ENCODE assay signal across 1 cellular context in genomic region chrX:119693032-119693995, GRCh38.
TF ChIP-seq lines count a peak whose summit lies in the region.

TSS of gene SEPTIN6 (minus strand) at chrX:119693168. CDS start at chrX:119693105, 63 bp downstream.

TF ChIP-seq in K562, 482 proteins besides CTCF, POLR2A, EP300 and RAD21 (continued from another document and continues in another):
- 0 out of 4 replicates have a peak, but pooled peaks of 1 of the 2 experiments have one; percentile 12 for TF ChIP-seq ZNF639 (CRISPR knock-in tag; conservative IDR thresholded peaks at IDR 0.05 in 1 of 2, IDR thresholded peaks at IDR 0.05 in 1 of 2)
- TF ChIP-seq CREB1 (IDR thresholded peaks at IDR 0.05), result peak; percentile 45; the same call in 1 of the 2 replicates
- TF ChIP-seq CREB1 (CRISPR knock-in tag; IDR thresholded peaks at IDR 0.05), result peak; percentile 72; the same call in 1 of the 2 replicates
- TF ChIP-seq KLF1 (tag; IDR thresholded peaks at IDR 0.05), result 0 out of 2 replicates have a peak, but pooled peaks have one; percentile 41
- TF ChIP-seq VEZF1 (CRISPR knock-in tag; IDR thresholded peaks at IDR 0.05), result peak; percentile 93
- TF ChIP-seq TRIM24 (IDR thresholded peaks at IDR 0.05), result peak in 1 of 2 experiments; percentile 34; a peak in 1 of 4 replicates
- TF ChIP-seq TAF9B (IDR thresholded peaks at IDR 0.05; ENCODE audit: partially characterized antibody), result peak; percentile 58
- peak; percentile 50; the same call in 1 of the 2 replicates for TF ChIP-seq NCOA1 (IDR thresholded peaks at IDR 0.05; ENCODE audit: low read depth)
- peak; percentile 46; the same call in 1 of the 2 replicates for TF ChIP-seq ATF3 (IDR thresholded peaks at IDR 0.05)
- TF ChIP-seq ATF3 (CRISPR knock-in tag; conservative IDR thresholded peaks at IDR 0.05), result no peak
- 0 out of 2 replicates have a peak, but pooled peaks have one; percentile 35 for TF ChIP-seq MYC (IDR thresholded peaks at IDR 0.05; ENCODE audit: low read depth, low read length)
- TF ChIP-seq MYC (CRISPR knock-in tag; IDR thresholded peaks at IDR 0.05; ENCODE audit: borderline replicate concordance, low read depth), result no peak
- TF ChIP-seq MXI1 (IDR thresholded peaks at IDR 0.05; ENCODE audit: low read depth, low read length), result no peak
- TF ChIP-seq HDAC2 (IDR thresholded peaks at IDR 0.05), result peak; percentile 31; the same call in 1 of the 2 replicates
- TF ChIP-seq NEUROD1 (IDR thresholded peaks at IDR 0.05; ENCODE audit: borderline replicate concordance, low read depth, low read length, partially characterized antibody), result peak; percentile 39
- TF ChIP-seq BCLAF1 (IDR thresholded peaks at IDR 0.05; ENCODE audit: borderline replicate concordance in 1 of 2, control insufficient read depth in 1 of 2, low read depth in 2 of 2, low read length in 1 of 2), result peak in 1 of 2 experiments; percentile 91; a peak in 2 of 4 replicates
- TF ChIP-seq ZBTB33 (CRISPR knock-in tag; IDR thresholded peaks at IDR 0.05), result no peak
- no peak for TF ChIP-seq ZNF217 (CRISPR knock-in tag; IDR thresholded peaks at IDR 0.05)
- TF ChIP-seq SP1 (CRISPR knock-in tag; IDR thresholded peaks at IDR 0.05), result peak; percentile 66; the same call in 1 of the 2 replicates
- peak; percentile 19 for TF ChIP-seq ZFP36 (IDR thresholded peaks at IDR 0.05; ENCODE audit: low read depth, low read length, partially characterized antibody)
- TF ChIP-seq GABPB1 (CRISPR knock-in tag; IDR thresholded peaks at IDR 0.05), result peak; percentile 67
- TF ChIP-seq ZBTB7A (IDR thresholded peaks at IDR 0.05; ENCODE audit: borderline replicate concordance, control insufficient read depth, low read depth, low read length), result peak; percentile 77; the same call in 1 of the 2 replicates
- peak; percentile 86 for TF ChIP-seq KDM5B (IDR thresholded peaks at IDR 0.05; ENCODE audit: insufficient replicate concordance, low read depth, low read length)
- peak; percentile 78; the same call in 1 of the 2 replicates for TF ChIP-seq TAF7 (tag; IDR thresholded peaks at IDR 0.05)
- peak; percentile 94 for TF ChIP-seq POLR2G (IDR thresholded peaks at IDR 0.05; ENCODE audit: low read depth, low read length)
- TF ChIP-seq GABPA (tag; conservative IDR thresholded peaks at IDR 0.05; ENCODE audit: low read depth), result peak; percentile 60
- peak; percentile 68 for TF ChIP-seq EGR1 (conservative IDR thresholded peaks at IDR 0.05)
- TF ChIP-seq RREB1 (CRISPR knock-in tag; IDR thresholded peaks at IDR 0.05), result no peak
- no peak for TF ChIP-seq ETV5 (CRISPR knock-in tag; IDR thresholded peaks at IDR 0.05; ENCODE audit: low read depth)
- peak in 1 of 3 experiments; percentile 66; a peak in 1 of 6 replicates for TF ChIP-seq ZBTB11 (CRISPR knock-in tag; IDR thresholded peaks at IDR 0.05)
- TF ChIP-seq MTA1 (IDR thresholded peaks at IDR 0.05; ENCODE audit: borderline replicate concordance), result 0 out of 2 replicates have a peak, but pooled peaks have one; percentile 23
- 0 out of 2 replicates have a peak, but pooled peaks have one; percentile 29 for TF ChIP-seq GTF2A2 (tag; IDR thresholded peaks at IDR 0.05)
- peak; percentile 18; the same call in 1 of the 2 replicates for TF ChIP-seq NFIC (IDR thresholded peaks at IDR 0.05)
- TF ChIP-seq EP400 (IDR thresholded peaks at IDR 0.05), result peak; percentile 62
- peak; percentile 74 for TF ChIP-seq ASH1L (IDR thresholded peaks at IDR 0.05; ENCODE audit: borderline replicate concordance, low read depth, partially characterized antibody)
- TF ChIP-seq TAF1 (IDR thresholded peaks at IDR 0.05; ENCODE audit: control insufficient read depth, extremely low read depth, insufficient read depth, low read length, severe bottlenecking), result peak; percentile 85
- no peak for TF ChIP-seq SNIP1 (IDR thresholded peaks at IDR 0.05; ENCODE audit: low read depth)
- TF ChIP-seq ARID1B (IDR thresholded peaks at IDR 0.05), result peak; percentile 36; the same call in 1 of the 2 replicates
- 0 out of 4 replicates have a peak, but pooled peaks of 1 of the 2 experiments have one; percentile 40 for TF ChIP-seq ARNT (IDR thresholded peaks at IDR 0.05)
- TF ChIP-seq ZBTB2 (IDR thresholded peaks at IDR 0.05), result no peak
- peak; percentile 99 for TF ChIP-seq ATF7 (IDR thresholded peaks at IDR 0.05)
- no peak for TF ChIP-seq ZNF143 (CRISPR knock-in tag; IDR thresholded peaks at IDR 0.05)
- no peak for TF ChIP-seq NFE2 (IDR thresholded peaks at IDR 0.05; ENCODE audit: low read depth)
- TF ChIP-seq RBM25 (IDR thresholded peaks at IDR 0.05; ENCODE audit: low read depth, low read length, severe bottlenecking), result no peak
